In the genomic region with DNA sequence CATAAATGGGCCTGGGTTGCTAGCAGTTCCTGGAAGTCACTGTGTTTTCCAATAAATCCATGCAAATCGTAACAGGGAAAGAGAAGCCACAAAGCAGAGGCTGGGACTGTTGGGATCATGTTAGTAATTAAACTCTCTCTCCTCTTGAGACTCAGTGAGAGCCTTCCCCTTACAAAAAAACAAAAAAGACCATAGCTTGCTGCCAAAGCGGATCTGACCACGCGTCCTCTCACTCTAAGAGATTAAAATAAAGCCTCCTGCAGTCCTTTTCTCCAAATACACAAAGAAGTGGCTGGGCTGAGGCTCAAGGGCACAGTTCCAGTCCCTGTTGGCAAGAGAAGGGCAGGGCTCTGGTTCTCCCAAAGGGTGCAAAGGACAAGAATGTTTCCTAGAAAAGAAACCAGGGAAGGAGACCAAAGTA, we compare ENCODE assay signal across 9 cellular contexts. TPM values are rescaled to one million over a fixed set of nuclear protein-coding genes. Genes with fewer than 3 reads are reported as not detected.
DNase-seq lines count a peak whose midpoint lies in the region; TF ChIP-seq lines count a peak whose summit lies in the region.
"Had no signal": no experiment of that assay in that cellular context is flagged by ENCODE, and none has a peak within 500 bp of the region (broad histone marks: within the 10 kb centered on the region; RNA-seq: fewer than 3 reads in every experiment).

No MANE protein-coding gene starts in this region.

- H3K36me3 ChIP-seq in sigmoid colon: no peaks in the 10 kb centered on the region

- TF ChIP-seq CTCF in brain (conservative IDR thresholded peaks at IDR 0.05): no peak
- TF ChIP-seq CTCF in sigmoid colon (IDR thresholded peaks at IDR 0.05): no peak

- H3K36me3 Mint-ChIP-seq in brain: peaks cover 28% of the 10 kb centered on the region

- intact Hi-C loops in sigmoid colon (cut with DNase I): no loop called here

- no peaks in the 10 kb centered on the region for H3K27me3 ChIP-seq in sigmoid colon

- in situ Hi-C loops in G401 (cut with HindIII; ENCODE audit: low sequenced_read_pairs): no loop called here

- peaks cover 20% of the 10 kb centered on the region for H3K4me1 Mint-ChIP-seq in brain

- H3K4me3 ChIP-seq in sigmoid colon: peak overlapping the region in 2 of 4 donors; percentile 11 to 22

- peaks cover 0 to 20% (median 18%) of the 10 kb centered on the region in 4 donors for H3K4me1 ChIP-seq in sigmoid colon

- no peaks in the 10 kb centered on the region for H3K27me3 Mint-ChIP-seq in brain

- TF ChIP-seq POLR2A in sigmoid colon (IDR thresholded peaks at IDR 0.05): no peak

- 10 to 57% methylated on average over 4 of the region's 4 CpGs for WGBS in sigmoid colon, 2 donors

- peaks cover 0 to 3% (median 0%) of the 10 kb centered on the region in 5 experiments for H3K9me3 Mint-ChIP-seq in brain

- peak overlapping the region; percentile 57 to 72 (median 64) for H3K27ac ChIP-seq in sigmoid colon

- peak overlapping the region; percentile 51 to 75 (median 54) for H3K4me3 Mint-ChIP-seq in brain

- no peaks in the 10 kb centered on the region for H3K9me3 ChIP-seq in sigmoid colon

- TF ChIP-seq EP300 in sigmoid colon (IDR thresholded peaks at IDR 0.05): no peak

- DNase-seq in G401 (ENCODE audit: low spot score): peak; percentile 74
- peak; percentile 59 for DNase-seq in inferior parietal cortex (ENCODE audit: extremely low spot score)
- DNase-seq in sigmoid colon: peak; percentile 74
- DNase-seq in effector CD4-positive, alpha-beta T cell: no peak
- DNase-seq in NOMO-1 (lab: John Stamatoyannopoulos, UW; ENCODE audit: unreplicated experiment in 2 of 2): no peak
- no peak for DNase-seq in NCI-H524 treated with DMSO at 0.1 percent for 48 hours (lab: John Stamatoyannopoulos, UW)
- no peak for DNase-seq in DMS 273 treated with DMSO at 0.1 percent for 48 hours (lab: John Stamatoyannopoulos, UW)
- DNase-seq: stimulated activated naive CD8-positive, alpha-beta T cell treated with anti-CD3 and anti-CD28 coated beads, Interleukin-15, Interleukin-2, amounts not matched to agents 100 U/mL and 50 U/mL, for 24 hours had no signal

- peak overlapping the region; percentile 69 to 95 (median 91) for H3K27ac Mint-ChIP-seq in brain

RNA-seq across cellular contexts. Expression of a gene that starts 38.5 kb away (rescaled TPM):
- 11.0 and 29.6 TPM in 2 replicates for total RNA-seq in G401 (2014; rRNA removed; shearing (Covaris generic))
- 13.2 TPM for polyA plus RNA-seq in brain (ENCODE audit: insufficient read depth, low read depth, low replicate concordance)
- total RNA-seq in sigmoid colon: 10 to 100 TPM; 20.3 to 42.4 (median 33.0) TPM
- polyA plus RNA-seq in sigmoid colon: 10 to 100 TPM in 1 of 3 donors, 1 to 10 TPM in 2; 3.0 to 24.2 (median 5.1) TPM

RNA-seq across cellular contexts. Expression of a gene that starts 40.2 kb away (rescaled TPM):
- total RNA-seq in G401 (2014; rRNA removed; shearing (Covaris generic)): 58.9 and 61.2 TPM in 2 replicates
- polyA plus RNA-seq in brain (ENCODE audit: insufficient read depth, low read depth, low replicate concordance) (50.3 TPM), sigmoid colon (10 to 100 TPM; 25.8 to 86.9 (median 40.0) TPM)
- total RNA-seq in sigmoid colon: 100 to 1,000 TPM in 3 of 4 donors, 10 to 100 TPM in 1; 93.1 to 160 (median 112) TPM

Comparison
In these comparisons a context has a peak if more than half of its experiments do, and no peak if none do; other contexts are left out.
1. DNase-seq: peak in G401 (single experiment), inferior parietal cortex (single experiment) and sigmoid colon (single experiment); none in effector CD4-positive, alpha-beta T cell (single experiment), NOMO-1 (0 of 2), NCI-H524 treated with DMSO at 0.1 percent for 48 hours (single experiment) and DMS 273 treated with DMSO at 0.1 percent for 48 hours (single experiment).